Comparison of ENCODE assay signal across 26 cellular contexts in genomic region chr3:107644631-107645030, GRCh38.
A peak's percentile ranks its signal among the peaks of the same experiment; 100 is the strongest.
DNase-seq lines count a peak whose midpoint lies in the region; ATAC-seq and TF ChIP-seq lines count a peak whose summit lies in the region.
"Had no signal": no experiment of that assay in that cellular context is flagged by ENCODE, and none has a peak within 500 bp of the region (broad histone marks: within the 10 kb centered on the region; RNA-seq: fewer than 3 reads in every experiment).

No MANE protein-coding gene starts in this region.

- intact Hi-C loops in HCT116 (cut with micrococcal nuclease), result no loop called here
- intact Hi-C loops in aorta (cut with DNase I), result no loop called here

- CTCF ChIA-PET in HCT116 (lab: Charles Lee), result interaction anchor here (1.6 to 2.9 kb wide), 2 partner anchors 16 to 96 kb away, joined by 5 to 15 read pairs; no protein-coding TSS in a partner anchor
- CTCF ChIA-PET in activated CD4-positive, alpha-beta T cell treated with anti-CD3 and anti-CD28 coated beads, Interleukin-2, amount 10 ng/mL, durations not matched to agents 7 days and 5 days (lab: Charles Lee), result no interaction called here

- peaks cover 9% of the 10 kb centered on the region for H3K79me2 ChIP-seq in HCT116 (ENCODE audit: insufficient read depth, low read length)

- no peaks in the 10 kb centered on the region for H3K4me1 Mint-ChIP-seq in activated CD4-positive, alpha-beta T cell treated with anti-CD3 and anti-CD28 coated beads, Interleukin-2, amount 10 ng/mL, durations not matched to agents 7 days and 5 days

- H3K4me3 ChIP-seq in HCT116 (replicated peaks in 1 of 2; ENCODE audit: low read depth in 1 of 2, low read length in 2 of 2) (no peak overlapping the region), adipocyte (ENCODE audit: low read length) (no peak overlapping the region), aorta (ENCODE audit: low read length in 2 of 2) (no peak overlapping the region), right atrium auricular region (no peak overlapping the region)
- H3K4me3 ChIP-seq: adrenal gland, cardiac muscle cell, gastrocnemius medialis, neural progenitor cell, skin epidermis, thyroid gland had no signal

- DNase-seq in EH (ENCODE audit: low read depth), result peak; percentile 50
- DNase-seq in HCT116 (ENCODE audit: low read depth, low spot score), result no peak
- peak; percentile 19 for DNase-seq in adipocyte (ENCODE audit: low read depth)
- peak; percentile 32 to 42 for DNase-seq in foreskin keratinocyte
- DNase-seq in aorta, result no peak
- DNase-seq in activated CD4-positive, alpha-beta T cell treated with anti-CD3 and anti-CD28 coated beads, Interleukin-2, amount 10 ng/mL, durations not matched to agents 7 days and 5 days, result no peak
- no peak for DNase-seq in right atrium auricular region (ENCODE audit: low spot score)
- DNase-seq in COR-L47 (lab: John Stamatoyannopoulos, UW), result no peak
- DNase-seq: activated CD4-positive, CD25-positive, alpha-beta regulatory T cell treated with anti-CD3 and anti-CD28 coated beads, Interleukin-2, amount 50 U/mL, for 72 hours; adrenal gland; gastrocnemius medialis; H7; hypothalamus; islet precursor cell; NCI-H187; stimulated activated CD4-positive, alpha-beta T cell treated with anti-CD3 and anti-CD28 coated beads, Interleukin-2, amount 100 ng/mL, for 24 hours; thyroid gland had no signal

- no peaks in the 10 kb centered on the region for H4K20me1 ChIP-seq in HCT116 (ENCODE audit: insufficient read depth)

- H3K36me3 ChIP-seq in HCT116 (ENCODE audit: control insufficient read depth in 1 of 2, insufficient read depth in 2 of 2, low read length in 2 of 2) (no peaks in the 10 kb centered on the region), adipocyte (ENCODE audit: control insufficient read depth, insufficient read depth, low read length, severe bottlenecking) (peaks cover 11% of the 10 kb centered on the region), aorta (ENCODE audit: control insufficient read depth in 1 of 2, insufficient read depth in 2 of 2, low read length in 1 of 2) (peaks cover 0 to 3% of the 10 kb centered on the region in 2 donors), right atrium auricular region (no peaks in the 10 kb centered on the region)
- H3K36me3 ChIP-seq: adrenal gland, cardiac muscle cell, gastrocnemius medialis, thyroid gland had no signal

- H3K27me3 Mint-ChIP-seq in activated CD4-positive, alpha-beta T cell treated with anti-CD3 and anti-CD28 coated beads, Interleukin-2, amount 10 ng/mL, durations not matched to agents 7 days and 5 days, result no peaks in the 10 kb centered on the region
- H3K27me3 Mint-ChIP-seq: dendritic cell treated with granulocyte-macrophage colony-stimulating factor and Interleukin-4, amounts not matched to agents 40 ng/mL and 50 ng/mL, for 4 days; progenitor cell of endocrine pancreas; stimulated activated memory B cell treated with anti-CD40 and anti-IgM and Interleukin-4, amounts not matched to agents 10 μg/mL and 1 μg/mL and 100 μg/mL, for 72 hours had no signal

- RAD21 ChIA-PET in HCT116 (lab: Charles Lee; ENCODE audit: low non-redundant PET in 1 of 2, low total read pairs in 2 of 2, uncharacterized antibody in 2 of 2, unreplicated experiment in 2 of 2), result no interaction called here

- no peak overlapping the region for H3K9ac ChIP-seq in HCT116 (ENCODE audit: low read length)
- H3K9ac ChIP-seq in adipocyte (ENCODE audit: low read length), result no peak overlapping the region
- H3K9ac ChIP-seq: KMS-11, neural progenitor cell had no signal

- H3K36me3 Mint-ChIP-seq in activated CD4-positive, alpha-beta T cell treated with anti-CD3 and anti-CD28 coated beads, Interleukin-2, amount 10 ng/mL, durations not matched to agents 7 days and 5 days (ENCODE audit: low read depth), result peaks cover 14% of the 10 kb centered on the region

- H3K4me1 ChIP-seq in HCT116 (ENCODE audit: control insufficient read depth in 1 of 2, insufficient read depth in 2 of 2, low read length in 2 of 2) (peaks cover 0 to 6% of the 10 kb centered on the region in 2 experiments; a peak in 2 of 4 replicates), adipocyte (ENCODE audit: control insufficient read depth, insufficient read depth, low read length) (peaks cover 41% of the 10 kb centered on the region), foreskin keratinocyte (peaks cover 16% of the 10 kb centered on the region), aorta (ENCODE audit: control insufficient read depth in 1 of 2, insufficient read depth in 2 of 2, low read length in 2 of 2) (no peaks in the 10 kb centered on the region), right atrium auricular region (peaks cover 0 to 12% of the 10 kb centered on the region in 2 donors)
- H3K4me1 ChIP-seq: thyroid gland had no signal

- H3K4me2 ChIP-seq in HCT116 (ENCODE audit: low read length), result peak overlapping the region; percentile 11; the same call in 1 of the 2 replicates
- H3K4me2 ChIP-seq: KMS-11, neural progenitor cell had no signal

- H3K27ac ChIP-seq in HCT116 (ENCODE audit: low read depth, low read length), result no peak overlapping the region
- no peak overlapping the region for H3K27ac ChIP-seq in foreskin keratinocyte
- H3K27ac ChIP-seq in aorta (ENCODE audit: low read depth in 1 of 2, low read length in 2 of 2), result no peak overlapping the region
- no peak overlapping the region for H3K27ac ChIP-seq in right atrium auricular region
- H3K27ac ChIP-seq: adrenal gland, C4-2B, cardiac muscle cell, gastrocnemius medialis, KMS-11, neural progenitor cell, skin epidermis, thyroid gland had no signal

- POLR2A ChIA-PET in HCT116 (lab: Charles Lee), result no interaction called here
- POLR2A ChIA-PET in activated CD4-positive, alpha-beta T cell treated with anti-CD3 and anti-CD28 coated beads, Interleukin-2, amount 10 ng/mL, durations not matched to agents 7 days and 5 days (lab: Charles Lee), result no interaction called here

- TF ChIP-seq POLR2A in HCT116 (IDR thresholded peaks at IDR 0.05; ENCODE audit: borderline replicate concordance, extremely low read depth, insufficient read depth, insufficient read length), result no peak

- H3K9me3 ChIP-seq in HCT116 (ENCODE audit: control insufficient read depth in 1 of 2, insufficient read depth in 1 of 2, low read depth in 1 of 2, low read length in 2 of 2) (no peaks in the 10 kb centered on the region), adipocyte (ENCODE audit: control insufficient read depth, low read length) (no peaks in the 10 kb centered on the region), aorta (ENCODE audit: control insufficient read depth, low read length) (no peaks in the 10 kb centered on the region), right atrium auricular region (no peaks in the 10 kb centered on the region)
- H3K9me3 ChIP-seq: adrenal gland, gastrocnemius medialis, thyroid gland had no signal

- WGBS in aorta, 2 donors, result 67 to 76% methylated on average over 3 of the region's 3 CpGs

- no peak overlapping the region for H3K27ac Mint-ChIP-seq in activated CD4-positive, alpha-beta T cell treated with anti-CD3 and anti-CD28 coated beads, Interleukin-2, amount 10 ng/mL, durations not matched to agents 7 days and 5 days
- H3K27ac Mint-ChIP-seq: activated T-helper 1 cell treated with anti-CD3 and anti-CD28 coated beads, Interleukin-12 subunit alpha, Interleukin-12 subunit beta, Interleukin-2, Interleukin-4 antibody, amounts not matched to agents 30 ng/mL and 10 ng/mL and 1 ng/mL, durations not matched to agents 14 hours and 24 hours and 36 hours; dendritic cell treated with granulocyte-macrophage colony-stimulating factor and Interleukin-4, amounts not matched to agents 40 ng/mL and 50 ng/mL, for 4 days; neural progenitor cell; progenitor cell of endocrine pancreas; stimulated activated memory B cell treated with anti-CD40 and anti-IgM and Interleukin-4, amounts not matched to agents 10 μg/mL and 1 μg/mL and 100 μg/mL, for 72 hours had no signal

- no peaks in the 10 kb centered on the region for H3K9me3 Mint-ChIP-seq in activated CD4-positive, alpha-beta T cell treated with anti-CD3 and anti-CD28 coated beads, Interleukin-2, amount 10 ng/mL, durations not matched to agents 7 days and 5 days
- H3K9me3 Mint-ChIP-seq: activated T-helper 1 cell treated with anti-CD3 and anti-CD28 coated beads, Interleukin-12 subunit alpha, Interleukin-12 subunit beta, Interleukin-2, Interleukin-4 antibody, amounts not matched to agents 30 ng/mL and 10 ng/mL and 1 ng/mL, durations not matched to agents 14 hours and 24 hours and 36 hours; dendritic cell treated with granulocyte-macrophage colony-stimulating factor and Interleukin-4, amounts not matched to agents 40 ng/mL and 50 ng/mL, for 4 days had no signal

- H3K4me3 Mint-ChIP-seq in activated CD4-positive, alpha-beta T cell treated with anti-CD3 and anti-CD28 coated beads, Interleukin-2, amount 10 ng/mL, durations not matched to agents 7 days and 5 days, result no peak overlapping the region
- H3K4me3 Mint-ChIP-seq: activated T-helper 1 cell treated with anti-CD3 and anti-CD28 coated beads, Interleukin-12 subunit alpha, Interleukin-12 subunit beta, Interleukin-2, Interleukin-4 antibody, amounts not matched to agents 30 ng/mL and 10 ng/mL and 1 ng/mL, durations not matched to agents 14 hours and 24 hours and 36 hours; dendritic cell treated with granulocyte-macrophage colony-stimulating factor and Interleukin-4, amounts not matched to agents 40 ng/mL and 50 ng/mL, for 4 days; neural progenitor cell; stimulated activated memory B cell treated with anti-CD40 and anti-IgM and Interleukin-4, amounts not matched to agents 10 μg/mL and 1 μg/mL and 100 μg/mL, for 72 hours had no signal

- H3K27me3 ChIP-seq in HCT116 (ENCODE audit: insufficient read depth, low read length) (no peaks in the 10 kb centered on the region), adipocyte (replicated peaks; ENCODE audit: control insufficient read depth, insufficient read depth, low read length) (no peaks in the 10 kb centered on the region), foreskin keratinocyte (no peaks in the 10 kb centered on the region), aorta (ENCODE audit: control insufficient read depth in 1 of 2, insufficient read depth in 2 of 2, low read length in 1 of 2) (no peaks in the 10 kb centered on the region), right atrium auricular region (no peaks in the 10 kb centered on the region)
- H3K27me3 ChIP-seq: adrenal gland, cardiac muscle cell, gastrocnemius medialis, neural progenitor cell, thyroid gland had no signal

- ATAC-seq in HCT116 (no peak), foreskin keratinocyte (peak; percentile 73), aorta (ENCODE audit: low FRiP score) (no peak)
- ATAC-seq: gastrocnemius medialis; stimulated activated memory B cell treated with anti-CD40 and anti-IgM and Interleukin-4, amounts not matched to agents 10 μg/mL and 1 μg/mL and 100 μg/mL, for 72 hours had no signal

- TF ChIP-seq CTCF in HCT116 (IDR thresholded peaks at IDR 0.05 in 2 of 3, conservative IDR thresholded peaks at IDR 0.05 in 1 of 3; ENCODE audit: borderline replicate concordance in 1 of 3, insufficient read depth in 1 of 3, low read depth in 2 of 3, low read length in 2 of 3) (no peak), foreskin keratinocyte (conservative IDR thresholded peaks at IDR 0.05) (no peak), right atrium auricular region (IDR thresholded peaks at IDR 0.05) (no peak)

- H3K9me2 ChIP-seq in HCT116 (ENCODE audit: insufficient read depth), result no peaks in the 10 kb centered on the region

- no peak for TF ChIP-seq RAD21 in HCT116 (IDR thresholded peaks at IDR 0.05; ENCODE audit: low read depth)

- H2AFZ ChIP-seq in HCT116 (ENCODE audit: low read depth, low read length, poor library complexity, severe bottlenecking), result no peak overlapping the region
- H2AFZ ChIP-seq: neural progenitor cell had no signal

- BruUV-seq in HCT116 (replicated peaks; lab: Mats Ljungman, UMichigan), result no TSS peak

Comparison
In these comparisons a context has a peak if more than half of its experiments do, and no peak if none do; other contexts are left out.
1. DNase-seq: peak in EH (single experiment), adipocyte (single experiment) and foreskin keratinocyte (2 of 2); none in HCT116 (single experiment), aorta (0 of 2), activated CD4-positive, alpha-beta T cell treated with anti-CD3 and anti-CD28 coated beads, Interleukin-2, amount 10 ng/mL, durations not matched to agents 7 days and 5 days (single experiment), right atrium auricular region (single experiment) and COR-L47 (single experiment).